In the genomic region with DNA sequence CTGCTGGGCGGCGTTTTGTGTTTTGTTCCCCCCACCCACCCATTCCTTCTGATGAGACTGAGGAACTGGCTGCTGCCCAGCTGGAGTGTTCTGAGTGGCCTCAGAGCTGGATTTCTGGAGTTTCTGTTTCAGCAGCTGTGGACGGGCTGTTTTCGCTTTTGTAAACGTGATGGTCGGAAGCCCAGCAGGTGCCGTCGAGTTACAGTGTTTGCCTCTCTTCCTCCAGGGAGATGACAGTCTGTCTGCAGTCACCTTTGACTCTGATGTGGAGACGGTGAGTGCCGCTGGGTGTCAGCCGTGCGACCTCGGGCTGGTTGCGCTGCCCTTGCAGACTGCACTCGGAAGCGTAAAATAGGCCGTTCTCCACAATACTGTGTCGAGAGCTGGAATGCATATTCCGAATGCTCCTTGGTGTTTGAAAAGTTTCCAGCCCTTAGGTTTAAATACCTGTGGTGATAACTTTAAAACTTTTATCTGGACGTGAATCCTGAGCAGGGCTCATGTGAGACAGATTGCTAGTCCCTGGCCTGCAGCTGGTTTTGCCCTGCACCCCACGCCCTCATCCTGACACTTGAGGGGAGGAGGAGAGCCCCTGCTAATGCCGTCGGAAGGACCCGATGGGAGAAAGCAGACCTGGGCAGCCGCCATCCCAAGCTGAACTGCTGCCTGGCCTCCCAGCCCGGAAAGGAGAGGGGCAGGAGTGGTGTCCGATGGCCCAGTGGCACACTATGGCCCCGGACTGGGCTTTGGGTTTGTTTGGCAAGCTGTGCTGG, we compare ENCODE assay signal across 9 cellular contexts. TPM values are rescaled to one million over a fixed set of nuclear protein-coding genes. Genes with fewer than 3 reads are reported as not detected.
DNase-seq lines count a peak whose midpoint lies in the region; ATAC-seq, FAIRE-seq and TF ChIP-seq lines count a peak whose summit lies in the region.
"Had no signal": no experiment of that assay in that cellular context is flagged by ENCODE, and none has a peak within 500 bp of the region (broad histone marks: within the 10 kb centered on the region; RNA-seq: fewer than 3 reads in every experiment).

No MANE protein-coding gene starts in this region.

- intact Hi-C loops in lower lobe of right lung (cut with DNase I): no loop called here
- intact Hi-C loops in CD14-positive monocyte (cut with micrococcal nuclease): loop anchor here in 1 of 2 donors (10.0 kb wide), 1 partner anchor 92 kb away; a partner anchor contains a TSS

- no peak overlapping the region for H3K27ac ChIP-seq in lower lobe of right lung

- H3K4me1 ChIP-seq in lower lobe of right lung: peaks cover 10% of the 10 kb centered on the region

- ATAC-seq in GM21786 (IDR thresholded peaks at IDR 0.05; ENCODE audit: unreplicated experiment) (peak; percentile 89), T-helper 17 cell (peak; percentile 97), lower lobe of right lung (peak in 1 of 2 donors; percentile 67), HG03097 (IDR thresholded peaks at IDR 0.05; ENCODE audit: low FRiP score, unreplicated experiment) (no peak)

- peaks cover 12% of the 10 kb centered on the region for H3K36me3 ChIP-seq in lower lobe of right lung

- H3K4me1 Mint-ChIP-seq in T-helper 17 cell: peaks cover 4% of the 10 kb centered on the region
- peaks cover 11% of the 10 kb centered on the region for H3K4me1 Mint-ChIP-seq in CD14-positive monocyte

- H3K27me3 Mint-ChIP-seq in T-helper 17 cell: no peaks in the 10 kb centered on the region
- H3K27me3 Mint-ChIP-seq in CD14-positive monocyte (ENCODE audit: low read depth in 3 of 3): peaks cover 0 to under 1% (median 0%) of the 10 kb centered on the region in 3 donors

- DNase-seq in GM12891 (ENCODE audit: insufficient read length, low spot score) (no peak), T-helper 17 cell (peak in 1 of 3 donors; percentile 32), lower lobe of right lung (peak; percentile 37), CD14-positive monocyte (ENCODE audit: low spot score) (no peak), UCSD-AML1 (lab: John Stamatoyannopoulos, UW; ENCODE audit: unreplicated experiment) (no peak), midbrain (lab: John Stamatoyannopoulos, UW) (no peak)

- H3K36me3 Mint-ChIP-seq in T-helper 17 cell (ENCODE audit: low read depth): no peaks in the 10 kb centered on the region
- peaks cover 43 to 55% of the 10 kb centered on the region in 2 donors for H3K36me3 Mint-ChIP-seq in CD14-positive monocyte

- no peak for TF ChIP-seq POLR2A in GM12891 (IDR thresholded peaks at IDR 0.05; ENCODE audit: low read depth, low read length)

- H3K9me3 Mint-ChIP-seq in CD14-positive monocyte: no peaks in the 10 kb centered on the region
- H3K9me3 Mint-ChIP-seq: neural crest cell had no signal

- TF ChIP-seq CTCF in lower lobe of right lung (IDR thresholded peaks at IDR 0.05): no peak
- no peak for TF ChIP-seq CTCF in CD14-positive monocyte (IDR thresholded peaks at IDR 0.05)

- H3K27me3 ChIP-seq in lower lobe of right lung (ENCODE audit: low read depth): no peaks in the 10 kb centered on the region

- H3K27ac Mint-ChIP-seq in T-helper 17 cell (peak overlapping the region; percentile 29), CD14-positive monocyte (no peak overlapping the region)

- peak; percentile 54 for FAIRE-seq in GM12891 (lab: Jason Lieb, UNC)

- H3K9me3 ChIP-seq in T-helper 17 cell (ENCODE audit: control insufficient read depth, low read length, poor library complexity, severe bottlenecking) (no peaks in the 10 kb centered on the region), lower lobe of right lung (no peaks in the 10 kb centered on the region)

- H3K4me3 Mint-ChIP-seq in T-helper 17 cell (peak overlapping the region; percentile 60), CD14-positive monocyte (no peak overlapping the region)
- H3K4me3 Mint-ChIP-seq: neural crest cell had no signal

- no peak overlapping the region for H3K4me3 ChIP-seq in lower lobe of right lung

TF ChIP-seq in GM12891, 5 proteins besides CTCF, POLR2A, EP300 and RAD21:
- TF ChIP-seq SPI1 (IDR thresholded peaks at IDR 0.05; ENCODE audit: low read depth, low read length) (peak; percentile 47), POU2F2 (IDR thresholded peaks at IDR 0.05; ENCODE audit: low read depth, low read length) (no peak), POLR2AphosphoS5 (IDR thresholded peaks at IDR 0.05; ENCODE audit: low read depth, low read length) (no peak)

RNA-seq across cellular contexts. Expression of a gene that starts 8.3 kb away (rescaled TPM):
- polyA plus RNA-seq in GM12891 (2012; ENCODE audit: low read depth, missing spikeins): 2.6 TPM
- 1 to 10 TPM; 6.7 to 9.0 TPM for total RNA-seq in T-helper 17 cell
- total RNA-seq in lower lobe of right lung: 32.0 TPM
- polyA plus RNA-seq in CD14-positive monocyte: 1 to 10 TPM; 1.8 to 3.0 TPM

RNA-seq across cellular contexts. Expression of a gene that starts 11.8 kb away (rescaled TPM):
- 13.5 TPM for polyA plus RNA-seq in GM12891 (2012; ENCODE audit: low read depth, missing spikeins)
- total RNA-seq in T-helper 17 cell (10 to 100 TPM; 19.5 to 20.5 TPM), lower lobe of right lung (24.4 TPM)
- 10 to 100 TPM; 31.6 to 32.5 TPM for polyA plus RNA-seq in CD14-positive monocyte

RNA-seq across cellular contexts. Expression of a gene that starts 47.5 kb away (rescaled TPM):
- polyA plus RNA-seq in GM12891 (2012; ENCODE audit: low read depth, missing spikeins): 0.04 TPM
- total RNA-seq in T-helper 17 cell (100 to 1,000 TPM; 110 to 116 TPM), lower lobe of right lung (42.6 TPM)
- polyA plus RNA-seq in CD14-positive monocyte: 1 to 10 TPM; 1.9 to 2.2 TPM
